Comparison of ENCODE assay signal across 24 cellular contexts in genomic region chr3:126407412-126408044, GRCh38. TPM values are rescaled to one million over a fixed set of nuclear protein-coding genes. Genes with fewer than 3 reads are reported as not detected.
"Had no signal": no experiment of that assay in that cellular context is flagged by ENCODE, and none has a peak within 500 bp of the region (broad histone marks: within the 10 kb centered on the region; RNA-seq: fewer than 3 reads in every experiment).

No MANE protein-coding gene starts in this region.

- H3K9me3 ChIP-seq: esophagus squamous epithelium, gastrocnemius medialis, right lobe of liver, transverse colon, vagina had no signal

- H2AFZ ChIP-seq: parathyroid adenoma had no signal

- H3K27ac ChIP-seq: esophagus squamous epithelium, gastrocnemius medialis, parathyroid adenoma, right lobe of liver, transverse colon, vagina had no signal

- FAIRE-seq: astrocyte, small intestine had no signal

- H3K27me3 ChIP-seq: right lobe of liver, vagina had no signal

- H3K4me3 ChIP-seq: esophagus squamous epithelium, gastrocnemius medialis, right lobe of liver, transverse colon, vagina had no signal

- H3K4me1 ChIP-seq: esophagus squamous epithelium, gastrocnemius medialis, parathyroid adenoma, right lobe of liver, transverse colon, vagina had no signal

- H3K36me3 ChIP-seq: esophagus squamous epithelium, gastrocnemius medialis, right lobe of liver, transverse colon, vagina had no signal

- H3K79me2 ChIP-seq: parathyroid adenoma had no signal

- DNase-seq: activated CD4-positive, alpha-beta T cell treated with anti-CD3 and anti-CD28 coated beads for 1 hour; activated CD4-positive, alpha-beta T cell treated with anti-CD3 and anti-CD28 coated beads, Interleukin-2, amount 50 U/mL, for 1 hour; activated CD8-positive, alpha-beta memory T cell treated with anti-CD3 and anti-CD28 coated beads, Interleukin-2, amount 50 U/mL, for 48 hours; activated naive CD4-positive, alpha-beta T cell treated with Interleukin-2 at 50 U/mL for 16 hours; activated naive CD8-positive, alpha-beta T cell treated with anti-CD3 and anti-CD28 coated beads for 36 hours; activated T-cell treated with anti-CD3 and anti-CD28 coated beads, Interleukin-2, amount 50 U/mL, for 4 hours; central memory CD4-positive, alpha-beta T cell; esophagus squamous epithelium; gastrocnemius medialis; hypothalamus; right lobe of liver; small intestine; stimulated activated CD4-positive, alpha-beta T cell treated with anti-CD3 and anti-CD28 coated beads, Interleukin-15, amount 100 ng/mL, for 24 hours; stimulated activated naive B cell treated with anti-CD40 and anti-IgM and Interleukin-4, amounts not matched to agents 10 μg/mL and 1 μg/mL and 100 μg/mL, for 72 hours; T-helper 9 cell; transverse colon had no signal

- ATAC-seq: activated T-cell treated with anti-CD3 and anti-CD28 coated beads, Interleukin-2, amount 50 U/mL, for 4 hours; gastrocnemius medialis; stimulated activated naive B cell treated with anti-CD40 and anti-IgM and Interleukin-4, amounts not matched to agents 10 μg/mL and 1 μg/mL and 100 μg/mL, for 72 hours had no signal

RNA-seq across cellular contexts. Expression of gene CFAP100, which starts 12.8 kb away (rescaled TPM):
- total RNA-seq: activated naive CD8-positive, alpha-beta T cell treated with anti-CD3 and anti-CD28 coated beads for 36 hours; activated T-cell treated with anti-CD3 and anti-CD28 coated beads, Interleukin-2, amount 50 U/mL, for 4 hours; activated T-helper 2 cell treated with anti-CD3 and anti-CD28 coated beads, Interferon-gamma antibody, Interleukin-2, Interleukin-4, amounts not matched to agents 10 μg/mL and 5 μg/mL and 100 μg/mL, durations not matched to agents 14 hours and 24 hours and 36 hours; astrocyte; esophagus squamous epithelium; gastrocnemius medialis; liver; mononuclear cell; myocyte; pulmonary artery endothelial cell; right lobe of liver; transverse colon; vagina had no signal
- polyA plus RNA-seq: liver, small intestine had no signal

RNA-seq across cellular contexts. Expression of gene KLF15, which starts 50.3 kb away (rescaled TPM):
- total RNA-seq: mononuclear cell had no signal
